8 cellular contexts compared by ENCODE assay signal in genomic region chr19:47094557-47095517, GRCh38. TPM values are rescaled to one million over a fixed set of nuclear protein-coding genes. Genes with fewer than 3 reads are reported as not detected.
DNase-seq lines count a peak whose midpoint lies in the region; ATAC-seq and TF ChIP-seq lines count a peak whose summit lies in the region.

No MANE protein-coding gene starts in this region.

- H3K36me3 ChIP-seq in mucosa of descending colon (ENCODE audit: low read depth) (no peaks in the 10 kb centered on the region), tibial artery (peaks cover 12 to 43% (median 34%) of the 10 kb centered on the region in 3 donors), HAP-1 (replicated peaks) (peaks cover 8% of the 10 kb centered on the region)

- peaks cover 66% of the 10 kb centered on the region for H3K4me1 Mint-ChIP-seq in activated naive CD8-positive, alpha-beta T cell treated with anti-CD3 and anti-CD28 coated beads, Interleukin-2, amount 10 ng/mL, durations not matched to agents 7 days and 5 days

- peak; percentile 85 for ATAC-seq in activated naive CD8-positive, alpha-beta T cell treated with anti-CD3 and anti-CD28 coated beads, Interleukin-2, amount 10 ng/mL, durations not matched to agents 7 days and 5 days (ENCODE audit: low read depth)
- ATAC-seq in mucosa of descending colon (peak; percentile 53), GM21619 (IDR thresholded peaks at IDR 0.05; ENCODE audit: unreplicated experiment) (no peak), GM21367 (IDR thresholded peaks at IDR 0.05; ENCODE audit: unreplicated experiment) (no peak)

- POLR2A ChIA-PET in activated naive CD8-positive, alpha-beta T cell treated with anti-CD3 and anti-CD28 coated beads, Interleukin-2, amount 10 ng/mL, durations not matched to agents 7 days and 5 days (lab: Charles Lee): interaction anchor here (0.6 to 7.2 kb wide), 10 partner anchors 11 to 307 kb away, joined by 3 to 192 read pairs (median 5); partner anchors contain the start of genes SLC1A5, TMEM160 and ZC3H4

- H3K4me3 Mint-ChIP-seq in activated naive CD8-positive, alpha-beta T cell treated with anti-CD3 and anti-CD28 coated beads, Interleukin-2, amount 10 ng/mL, durations not matched to agents 7 days and 5 days: peak overlapping the region; percentile 89

- intact Hi-C loops in mucosa of descending colon (cut with DNase I, micrococcal nuclease) (no loop called here), tibial artery (cut with DNase I; ENCODE audit: low total_unique reads) (no loop called here)

- TF ChIP-seq CTCF in mucosa of descending colon (IDR thresholded peaks at IDR 0.05): no peak
- no peak for TF ChIP-seq CTCF in tibial artery (IDR thresholded peaks at IDR 0.05)

- H3K4me1 ChIP-seq in mucosa of descending colon (ENCODE audit: low read depth): peaks cover 49% of the 10 kb centered on the region
- H3K4me1 ChIP-seq in tibial artery: peaks cover 0 to 64% (median 52%) of the 10 kb centered on the region in 4 donors
- no peaks in the 10 kb centered on the region; the same call in 1 of the 2 replicates for H3K4me1 ChIP-seq in HAP-1

- in situ Hi-C loops in HAP-1 (cut with MboI; ENCODE audit: low sequenced_read_pairs): no loop called here

- H3K9me3 Mint-ChIP-seq in activated naive CD8-positive, alpha-beta T cell treated with anti-CD3 and anti-CD28 coated beads, Interleukin-2, amount 10 ng/mL, durations not matched to agents 7 days and 5 days: no peaks in the 10 kb centered on the region

- peak; percentile 82 for DNase-seq in activated CD8-positive, alpha-beta memory T cell treated with anti-CD3 and anti-CD28 coated beads for 24 hours
- DNase-seq in activated CD8-positive, alpha-beta memory T cell treated with anti-CD3 and anti-CD28 coated beads, Interleukin-2, amount 50 U/mL, for 4 hours: no peak
- peak; percentile 75 for DNase-seq in activated naive CD8-positive, alpha-beta T cell treated with anti-CD3 and anti-CD28 coated beads, Interleukin-2, amount 10 ng/mL, durations not matched to agents 7 days and 5 days
- DNase-seq in mucosa of descending colon (peak; percentile 70 to 81 (median 79)), tibial artery (no peak), HAP-1 (ENCODE audit: low spot score in 2 of 2) (no peak)

- H3K4me3 ChIP-seq in mucosa of descending colon (no peak overlapping the region), tibial artery (no peak overlapping the region), HAP-1 (no peak overlapping the region)

- no peaks in the 10 kb centered on the region for H3K27me3 ChIP-seq in tibial artery
- H3K27me3 ChIP-seq in HAP-1 (ENCODE audit: low read depth): no peaks in the 10 kb centered on the region

- H3K27ac Mint-ChIP-seq in activated naive CD8-positive, alpha-beta T cell treated with anti-CD3 and anti-CD28 coated beads, Interleukin-2, amount 10 ng/mL, durations not matched to agents 7 days and 5 days: peak overlapping the region; percentile 89

- H3K27ac ChIP-seq in tibial artery: peak overlapping the region; percentile 79 to 81

- no peaks in the 10 kb centered on the region for H3K9me3 ChIP-seq in mucosa of descending colon
- H3K9me3 ChIP-seq in tibial artery: no peaks in the 10 kb centered on the region
- no peaks in the 10 kb centered on the region for H3K9me3 ChIP-seq in HAP-1

- peaks cover 41% of the 10 kb centered on the region for H3K36me3 Mint-ChIP-seq in activated naive CD8-positive, alpha-beta T cell treated with anti-CD3 and anti-CD28 coated beads, Interleukin-2, amount 10 ng/mL, durations not matched to agents 7 days and 5 days

- H3K27me3 Mint-ChIP-seq in activated naive CD8-positive, alpha-beta T cell treated with anti-CD3 and anti-CD28 coated beads, Interleukin-2, amount 10 ng/mL, durations not matched to agents 7 days and 5 days: no peaks in the 10 kb centered on the region

RNA-seq across cellular contexts. Expression of gene ZC3H4, which starts 18.7 kb away (rescaled TPM):
- 10 to 100 TPM; 84.3 to 86.0 TPM for total RNA-seq in activated naive CD8-positive, alpha-beta T cell treated with anti-CD3 and anti-CD28 coated beads, Interleukin-2, amount 10 ng/mL, durations not matched to agents 7 days and 5 days
- 10 to 100 TPM; 44.4 to 53.4 (median 52.8) TPM for total RNA-seq in mucosa of descending colon

RNA-seq across cellular contexts. Expression of gene SAE1, which starts 35.8 kb away (rescaled TPM):
- total RNA-seq in activated naive CD8-positive, alpha-beta T cell treated with anti-CD3 and anti-CD28 coated beads, Interleukin-2, amount 10 ng/mL, durations not matched to agents 7 days and 5 days: 100 to 1,000 TPM; 108 to 114 TPM
- total RNA-seq in mucosa of descending colon: 100 to 1,000 TPM in 1 of 3 donors, 10 to 100 TPM in 2; 41.7 to 133 (median 66.4) TPM

RNA-seq across cellular contexts. Expression of gene TMEM160, which starts 46.4 kb away (rescaled TPM):
- 10 to 100 TPM; 54.7 to 59.0 TPM for total RNA-seq in activated naive CD8-positive, alpha-beta T cell treated with anti-CD3 and anti-CD28 coated beads, Interleukin-2, amount 10 ng/mL, durations not matched to agents 7 days and 5 days
- total RNA-seq in mucosa of descending colon: 10 to 100 TPM; 23.8 to 32.8 (median 25.9) TPM

Comparison
In these comparisons a context has a peak if more than half of its experiments do, and no peak if none do; other contexts are left out.
1. DNase-seq: peak in activated CD8-positive, alpha-beta memory T cell treated with anti-CD3 and anti-CD28 coated beads for 24 hours (single experiment), activated naive CD8-positive, alpha-beta T cell treated with anti-CD3 and anti-CD28 coated beads, Interleukin-2, amount 10 ng/mL, durations not matched to agents 7 days and 5 days (single experiment) and mucosa of descending colon (3 of 3); none in activated CD8-positive, alpha-beta memory T cell treated with anti-CD3 and anti-CD28 coated beads, Interleukin-2, amount 50 U/mL, for 4 hours (single experiment), tibial artery (0 of 2) and HAP-1 (0 of 2).
2. ATAC-seq: peak in activated naive CD8-positive, alpha-beta T cell treated with anti-CD3 and anti-CD28 coated beads, Interleukin-2, amount 10 ng/mL, durations not matched to agents 7 days and 5 days (single experiment) and mucosa of descending colon (single experiment); none in GM21619 (single experiment) and GM21367 (single experiment).